In genomic region chr11:108584973-108585372, GRCh38 we compare ENCODE assay signal across 18 cellular contexts. TPM values are rescaled to one million over a fixed set of nuclear protein-coding genes. Genes with fewer than 3 reads are reported as not detected.
A peak's percentile ranks its signal among the peaks of the same experiment; 100 is the strongest.
DNase-seq lines count a peak whose midpoint lies in the region; ATAC-seq, FAIRE-seq and TF ChIP-seq lines count a peak whose summit lies in the region.
"Had no signal": no experiment of that assay in that cellular context is flagged by ENCODE, and none has a peak within 500 bp of the region (broad histone marks: within the 10 kb centered on the region; RNA-seq: fewer than 3 reads in every experiment).

No MANE protein-coding gene starts in this region.

- TF ChIP-seq CTCF in PC-9 (conservative IDR thresholded peaks at IDR 0.05): no peak
- no peak for TF ChIP-seq CTCF in foreskin keratinocyte (conservative IDR thresholded peaks at IDR 0.05)
- TF ChIP-seq CTCF in pancreas (IDR thresholded peaks at IDR 0.05): no peak

- intact Hi-C loops in PC-9 (cut with micrococcal nuclease; ENCODE audit: unreplicated experiment): no loop called here
- intact Hi-C loops in pancreas (cut with DNase I): no loop called here

- peak; percentile 44 to 51 for DNase-seq in NCI-H526 (lab: John Stamatoyannopoulos, UW)
- peak in 1 of 2 experiments; percentile 65 for DNase-seq in PC-9
- DNase-seq in foreskin keratinocyte: peak in 1 of 2 donors; percentile 34
- DNase-seq in activated CD8-positive, alpha-beta memory T cell treated with anti-CD3 and anti-CD28 coated beads, Interleukin-2, amount 10 ng/mL, durations not matched to agents 7 days and 5 days: no peak
- DNase-seq in pancreas: no peak
- no peak for DNase-seq in NCI-H524 treated with DMSO at 0.1 percent for 48 hours (lab: John Stamatoyannopoulos, UW)
- DNase-seq: AML-193; Caco-2; CD4-positive, alpha-beta T cell; DMS79 treated with DMSO at 0.1 percent for 48 hours; GF-D8; H9 had no signal

- peaks cover 48% of the 10 kb centered on the region for H3K79me2 ChIP-seq in PC-9 (ENCODE audit: low read depth)

- POLR2A ChIA-PET in PC-9 (lab: Charles Lee; ENCODE audit: unreplicated experiment): interaction anchor here (0.6 kb wide), 1 partner anchor 342 kb away, joined by 8 read pairs; no protein-coding TSS in a partner anchor

- ATAC-seq in foreskin keratinocyte (peak; percentile 52), pancreas (no peak)
- no peak for ATAC-seq in activated CD8-positive, alpha-beta memory T cell treated with anti-CD3 and anti-CD28 coated beads, Interleukin-2, amount 10 ng/mL, durations not matched to agents 7 days and 5 days
- ATAC-seq: A549, HepG2 had no signal

- BruUV-seq in PC-9 (replicated peaks; lab: Mats Ljungman, UMichigan): no TSS peak

- no peak overlapping the region for H3K4me3 Mint-ChIP-seq in activated CD8-positive, alpha-beta memory T cell treated with anti-CD3 and anti-CD28 coated beads, Interleukin-2, amount 10 ng/mL, durations not matched to agents 7 days and 5 days
- H3K4me3 Mint-ChIP-seq: CD4-positive, alpha-beta T cell; H9; IgD-negative memory B cell had no signal

- H3K27me3 ChIP-seq in PC-9 (ENCODE audit: insufficient read depth, low read depth): no peaks in the 10 kb centered on the region
- no peaks in the 10 kb centered on the region for H3K27me3 ChIP-seq in foreskin keratinocyte
- H3K27me3 ChIP-seq in pancreas: no peaks in the 10 kb centered on the region

- H3K9me3 Mint-ChIP-seq in activated CD8-positive, alpha-beta memory T cell treated with anti-CD3 and anti-CD28 coated beads, Interleukin-2, amount 10 ng/mL, durations not matched to agents 7 days and 5 days (ENCODE audit: low read depth): no peaks in the 10 kb centered on the region
- H3K9me3 Mint-ChIP-seq: CD4-positive, alpha-beta T cell; H9 had no signal

- no peaks in the 10 kb centered on the region for H3K36me3 Mint-ChIP-seq in activated CD8-positive, alpha-beta memory T cell treated with anti-CD3 and anti-CD28 coated beads, Interleukin-2, amount 10 ng/mL, durations not matched to agents 7 days and 5 days

- H3K9me2 ChIP-seq in PC-9 (ENCODE audit: insufficient read depth): peaks cover 5% of the 10 kb centered on the region; the same call in 1 of the 2 replicates

- H3K36me3 ChIP-seq in PC-9 (ENCODE audit: low read depth) (peaks cover 18% of the 10 kb centered on the region), pancreas (no peaks in the 10 kb centered on the region)

- H3K4me2 ChIP-seq in PC-9: no peak overlapping the region
- H3K4me2 ChIP-seq: A549 had no signal

- no peak overlapping the region for H3K4me3 ChIP-seq in PC-9
- no peak overlapping the region for H3K4me3 ChIP-seq in pancreas
- H3K4me3 ChIP-seq: A549 had no signal

- H3K27ac ChIP-seq in PC-9: peak overlapping the region; percentile 40
- H3K27ac ChIP-seq in foreskin keratinocyte: no peak overlapping the region
- no peak overlapping the region for H3K27ac ChIP-seq in pancreas
- H3K27ac ChIP-seq: A549, C4-2B had no signal

- no peak overlapping the region for H2AFZ ChIP-seq in PC-9

- H3K4me1 ChIP-seq in PC-9 (replicated peaks; ENCODE audit: insufficient read depth): peaks cover 19% of the 10 kb centered on the region
- H3K4me1 ChIP-seq in foreskin keratinocyte: peaks cover 21% of the 10 kb centered on the region
- no peaks in the 10 kb centered on the region for H3K4me1 ChIP-seq in pancreas
- H3K4me1 ChIP-seq: A549 had no signal

- no peak for FAIRE-seq in pancreas (lab: Jason Lieb, UNC)
- FAIRE-seq: A549, D721Med, H1, HepG2 had no signal

- peaks cover 13% of the 10 kb centered on the region; the same call in 1 of the 2 replicates for H3F3A ChIP-seq in PC-9 (ENCODE audit: insufficient read depth, low read depth)

- H4K20me1 ChIP-seq in PC-9 (ENCODE audit: insufficient read depth): no peaks in the 10 kb centered on the region

- CTCF ChIA-PET in PC-9 (lab: Charles Lee): no interaction called here
- CTCF ChIA-PET in activated CD8-positive, alpha-beta memory T cell treated with anti-CD3 and anti-CD28 coated beads, Interleukin-2, amount 10 ng/mL, durations not matched to agents 7 days and 5 days (lab: Charles Lee): no interaction called here

- H3K27ac Mint-ChIP-seq in activated CD8-positive, alpha-beta memory T cell treated with anti-CD3 and anti-CD28 coated beads, Interleukin-2, amount 10 ng/mL, durations not matched to agents 7 days and 5 days: no peak overlapping the region
- H3K27ac Mint-ChIP-seq: CD4-positive, alpha-beta T cell; H9; IgD-negative memory B cell had no signal

- no peaks in the 10 kb centered on the region for H3K4me1 Mint-ChIP-seq in activated CD8-positive, alpha-beta memory T cell treated with anti-CD3 and anti-CD28 coated beads, Interleukin-2, amount 10 ng/mL, durations not matched to agents 7 days and 5 days

- peaks cover 2% of the 10 kb centered on the region for H3K27me3 Mint-ChIP-seq in activated CD8-positive, alpha-beta memory T cell treated with anti-CD3 and anti-CD28 coated beads, Interleukin-2, amount 10 ng/mL, durations not matched to agents 7 days and 5 days

- H3K9me3 ChIP-seq in PC-9 (ENCODE audit: insufficient read depth, low read depth) (peaks cover 6% of the 10 kb centered on the region), pancreas (no peaks in the 10 kb centered on the region)
- H3K9me3 ChIP-seq: A549, Caco-2 had no signal

RNA-seq across cellular contexts. Expression of gene EXPH5, which starts 8.6 kb away (rescaled TPM):
- total RNA-seq in PC-9 (2021) (23.3 and 36.3 TPM in 2 replicates), foreskin keratinocyte (13.2 and 15.0 TPM in 2 replicates), pancreas (1 to 10 TPM; 2.1 to 5.7 (median 4.0) TPM)
- polyA plus RNA-seq in foreskin keratinocyte (1.1 and 1.5 TPM in 2 replicates), pancreas (under 1 TPM; 0.70 to 0.87 TPM)
- 1 to 10 TPM in 1 of 2 experiments, under 1 TPM in 1; 0.96 to 1.1 TPM for total RNA-seq in activated CD8-positive, alpha-beta memory T cell treated with anti-CD3 and anti-CD28 coated beads, Interleukin-2, amount 10 ng/mL, durations not matched to agents 7 days and 5 days

Comparison
In these comparisons a context has a peak if more than half of its experiments do, and no peak if none do; other contexts are left out.
1. DNase-seq: peak in NCI-H526 (2 of 2); none in activated CD8-positive, alpha-beta memory T cell treated with anti-CD3 and anti-CD28 coated beads, Interleukin-2, amount 10 ng/mL, durations not matched to agents 7 days and 5 days (single experiment), pancreas (0 of 6) and NCI-H524 treated with DMSO at 0.1 percent for 48 hours (single experiment).